In the genomic region with DNA sequence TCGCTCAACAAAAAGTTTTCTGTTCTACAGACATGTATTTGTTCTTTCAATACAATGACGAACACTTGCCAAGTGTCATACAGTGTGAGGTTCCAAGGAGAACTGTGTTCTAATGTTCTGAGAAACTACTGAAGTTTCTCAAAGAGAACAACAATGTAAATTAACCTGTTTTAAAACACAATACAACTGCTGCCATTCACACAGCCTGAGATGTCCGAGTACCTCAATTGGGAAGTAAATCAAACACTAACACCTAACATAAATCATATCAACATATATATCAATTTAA, we compare ENCODE assay signal across 19 cellular contexts. TPM values are rescaled to one million over a fixed set of nuclear protein-coding genes. Genes with fewer than 3 reads are reported as not detected.
DNase-seq lines count a peak whose midpoint lies in the region; ATAC-seq and TF ChIP-seq lines count a peak whose summit lies in the region.
"Had no signal": no experiment of that assay in that cellular context is flagged by ENCODE, and none has a peak within 500 bp of the region (broad histone marks: within the 10 kb centered on the region; RNA-seq: fewer than 3 reads in every experiment).

No MANE protein-coding gene starts in this region.

- peak overlapping the region; percentile 80 for H3K4me2 ChIP-seq in GM23248 (ENCODE audit: unreplicated experiment)
- H3K4me2 ChIP-seq in smooth muscle cell, result peak overlapping the region; percentile 83

- H3K9me2 ChIP-seq in GM23248 (ENCODE audit: insufficient read depth), result no peaks in the 10 kb centered on the region

- H3F3A ChIP-seq in GM23248 (ENCODE audit: insufficient read depth), result peaks cover 49% of the 10 kb centered on the region
- H3F3A ChIP-seq in smooth muscle cell (ENCODE audit: low read depth), result peaks cover 36% of the 10 kb centered on the region

- DNase-seq in GM23248 (peak; percentile 28), brain microvascular endothelial cell (no peak), inferior parietal cortex (ENCODE audit: extremely low spot score) (peak; percentile 66), smooth muscle cell (lab: John Stamatoyannopoulos, UW; ENCODE audit: unreplicated experiment) (no peak), NCI-H2196 treated with DMSO at 0.1 percent for 48 hours (lab: John Stamatoyannopoulos, UW; ENCODE audit: unreplicated experiment) (no peak), 8988T (no peak)
- DNase-seq: activated CD8-positive, alpha-beta memory T cell treated with anti-CD3 and anti-CD28 coated beads, Interleukin-2, amount 10 ng/mL, durations not matched to agents 7 days and 5 days; activated effector memory CD4-positive, alpha-beta T cell treated with anti-CD3 and anti-CD28 coated beads, Interleukin-2, amount 50 U/mL, for 16 hours; Calu3; H7; NCI-H1694; NCI-H446; ovary; stimulated activated naive CD4-positive, alpha-beta T cell treated with Interleukin-2 at 50 U/mL for 16 hours; T-helper 9 cell had no signal

- no peak for TF ChIP-seq POLR2A in GM18505 (IDR thresholded peaks at IDR 0.05; ENCODE audit: borderline replicate concordance, extremely low read depth, insufficient read depth, insufficient read length)

- H3K36me3 ChIP-seq in GM23248 (ENCODE audit: low read depth) (no peaks in the 10 kb centered on the region), brain microvascular endothelial cell (replicated peaks) (no peaks in the 10 kb centered on the region), smooth muscle cell (ENCODE audit: low read depth) (no peaks in the 10 kb centered on the region)
- H3K36me3 ChIP-seq: ovary, SJCRH30 had no signal

- H3K27ac ChIP-seq in GM23248, result peak overlapping the region; percentile 18; the same call in 1 of the 2 replicates
- H3K27ac ChIP-seq in brain microvascular endothelial cell, result peak overlapping the region; percentile 80
- peak overlapping the region; percentile 93 for H3K27ac ChIP-seq in smooth muscle cell (ENCODE audit: low read depth)
- H3K27ac ChIP-seq: ovary, SJCRH30 had no signal

- peak overlapping the region; percentile 46 for H3K4me3 ChIP-seq in GM23248
- no peak overlapping the region for H3K4me3 ChIP-seq in brain microvascular endothelial cell (ENCODE audit: low read depth, low read length)
- H3K4me3 ChIP-seq in smooth muscle cell, result no peak overlapping the region
- H3K4me3 ChIP-seq: GM12878, ovary, SJCRH30 had no signal

- H3K27me3 ChIP-seq in GM23248 (replicated peaks; ENCODE audit: insufficient read depth) (no peaks in the 10 kb centered on the region), brain microvascular endothelial cell (replicated peaks) (no peaks in the 10 kb centered on the region), smooth muscle cell (ENCODE audit: low read depth) (no peaks in the 10 kb centered on the region)
- H3K27me3 ChIP-seq: ovary, SJCRH30 had no signal

- no peak for ATAC-seq in GM19455 (IDR thresholded peaks at IDR 0.05; ENCODE audit: unreplicated experiment)
- no peak for ATAC-seq in GM18505 (IDR thresholded peaks at IDR 0.05; ENCODE audit: unreplicated experiment)
- ATAC-seq: activated CD8-positive, alpha-beta memory T cell treated with anti-CD3 and anti-CD28 coated beads, Interleukin-2, amount 10 ng/mL, durations not matched to agents 7 days and 5 days; GM12878 had no signal

- H2AFZ ChIP-seq in GM23248 (no peak overlapping the region), smooth muscle cell (ENCODE audit: low read depth) (no peak overlapping the region)

- H3K9me3 ChIP-seq in GM23248 (ENCODE audit: low read depth), result no peaks in the 10 kb centered on the region
- no peaks in the 10 kb centered on the region for H3K9me3 ChIP-seq in smooth muscle cell (replicated peaks; ENCODE audit: low read depth)
- H3K9me3 ChIP-seq: ovary, SJCRH30 had no signal

- no peak for TF ChIP-seq CTCF in brain microvascular endothelial cell (IDR thresholded peaks at IDR 0.05; ENCODE audit: low read depth, low read length, missing control alignments)
- TF ChIP-seq CTCF in smooth muscle cell (IDR thresholded peaks at IDR 0.05; ENCODE audit: borderline replicate concordance, insufficient read depth, poor library complexity, severe bottlenecking), result no peak

- H4K20me1 ChIP-seq in GM23248 (ENCODE audit: insufficient read depth) (no peaks in the 10 kb centered on the region), smooth muscle cell (ENCODE audit: low read depth) (peaks cover 12% of the 10 kb centered on the region)

- H3K79me2 ChIP-seq in GM23248 (ENCODE audit: insufficient read depth) (peaks cover 84% of the 10 kb centered on the region), smooth muscle cell (ENCODE audit: low read depth) (peaks cover 88% of the 10 kb centered on the region)

- in situ Hi-C loops in GM23248 (cut with MboI) (no loop called here), brain microvascular endothelial cell (cut with HindIII; ENCODE audit: low pct_ligation_motif_present, low sequenced_read_pairs) (no loop called here)

- 22 to 26% methylated on average over 3 of the region's 3 CpGs for WGBS in GM23248 (ENCODE audit: low coverage in 1 of 2, low lambda C conversion rate in 2 of 2, missing lambda C conversion rate in 2 of 2), 2 experiments
- 75% methylated on average over 3 of the region's 3 CpGs for WGBS in smooth muscle cell (ENCODE audit: low lambda C conversion rate)

- H3K9ac ChIP-seq in GM23248 (no peak overlapping the region), smooth muscle cell (ENCODE audit: low read depth) (no peak overlapping the region)

- H3K4me1 ChIP-seq in GM23248 (ENCODE audit: insufficient read depth) (peaks cover 50% of the 10 kb centered on the region), smooth muscle cell (ENCODE audit: low read depth) (peaks cover 26% of the 10 kb centered on the region)

RNA-seq across cellular contexts. Expression of gene APBB2, which starts 35.3 kb away (rescaled TPM):
- 61.0 and 83.8 TPM in 2 replicates for total RNA-seq in GM23248 (2014; rRNA removed; shearing (Covaris generic))
- polyA plus RNA-seq in GM23248 (2016; fragmentation: Nextera tagmentation; extraction: Ambion mirVana) (22.0 and 24.1 TPM in 2 replicates), smooth muscle cell (22.1 and 32.7 TPM in 2 replicates)
- 60.9 and 83.9 TPM in 2 replicates for total RNA-seq in smooth muscle cell

Comparison
In these comparisons a context has a peak if more than half of its experiments do, and no peak if none do; other contexts are left out.
1. DNase-seq: peak in GM23248 (single experiment) and inferior parietal cortex (single experiment); none in brain microvascular endothelial cell (single experiment), smooth muscle cell (single experiment), NCI-H2196 treated with DMSO at 0.1 percent for 48 hours (single experiment) and 8988T (single experiment).
2. H3K27ac ChIP-seq: peak in every context shown above with its lines; median percentile 93 in smooth muscle cell; 80 in brain microvascular endothelial cell; 18 in GM23248.